In genomic region chr7:43164757-43165156, GRCh38 we compare ENCODE assay signal across 8 cellular contexts. TPM values are rescaled to one million over a fixed set of nuclear protein-coding genes. Genes with fewer than 3 reads are reported as not detected.
DNase-seq lines count a peak whose midpoint lies in the region; ATAC-seq lines count a peak whose summit lies in the region.

No MANE protein-coding gene starts in this region.

- peak; percentile 91 for ATAC-seq in GM21381 (IDR thresholded peaks at IDR 0.05; ENCODE audit: unreplicated experiment)
- ATAC-seq in HG03565 (IDR thresholded peaks at IDR 0.05; ENCODE audit: unreplicated experiment), result peak; percentile 90

- peak; percentile 93 for DNase-seq in Daoy (ENCODE audit: low read depth)
- DNase-seq in dedifferentiated amniotic fluid mesenchymal stem cell (ENCODE audit: extremely low spot score), result peak; percentile 72
- peak; percentile 63 for DNase-seq in superior temporal gyrus (ENCODE audit: extremely low spot score)
- no peak for DNase-seq in NCI-H2029 treated with DMSO at 0.1 percent for 48 hours (lab: John Stamatoyannopoulos, UW)
- no peak for DNase-seq in activated naive CD4-positive, alpha-beta T cell treated with Interleukin-2 at 50 U/mL for 16 hours
- no peak for DNase-seq in middle frontal gyrus (ENCODE audit: extremely low spot score, low spot score)

RNA-seq across cellular contexts. Expression of gene HECW1, which starts 52.3 kb away (rescaled TPM):
- total RNA-seq in Daoy (2014; rRNA removed; shearing (Covaris generic)), result 3.7 and 16.3 TPM in 2 replicates

Comparison
In these comparisons a context has a peak if more than half of its experiments do, and no peak if none do; other contexts are left out.
1. DNase-seq: peak in Daoy (single experiment), dedifferentiated amniotic fluid mesenchymal stem cell (single experiment) and superior temporal gyrus (single experiment); none in NCI-H2029 treated with DMSO at 0.1 percent for 48 hours (single experiment), activated naive CD4-positive, alpha-beta T cell treated with Interleukin-2 at 50 U/mL for 16 hours (single experiment) and middle frontal gyrus (single experiment).